Comparison of ENCODE assay signal across 8 cellular contexts in the genomic region with DNA sequence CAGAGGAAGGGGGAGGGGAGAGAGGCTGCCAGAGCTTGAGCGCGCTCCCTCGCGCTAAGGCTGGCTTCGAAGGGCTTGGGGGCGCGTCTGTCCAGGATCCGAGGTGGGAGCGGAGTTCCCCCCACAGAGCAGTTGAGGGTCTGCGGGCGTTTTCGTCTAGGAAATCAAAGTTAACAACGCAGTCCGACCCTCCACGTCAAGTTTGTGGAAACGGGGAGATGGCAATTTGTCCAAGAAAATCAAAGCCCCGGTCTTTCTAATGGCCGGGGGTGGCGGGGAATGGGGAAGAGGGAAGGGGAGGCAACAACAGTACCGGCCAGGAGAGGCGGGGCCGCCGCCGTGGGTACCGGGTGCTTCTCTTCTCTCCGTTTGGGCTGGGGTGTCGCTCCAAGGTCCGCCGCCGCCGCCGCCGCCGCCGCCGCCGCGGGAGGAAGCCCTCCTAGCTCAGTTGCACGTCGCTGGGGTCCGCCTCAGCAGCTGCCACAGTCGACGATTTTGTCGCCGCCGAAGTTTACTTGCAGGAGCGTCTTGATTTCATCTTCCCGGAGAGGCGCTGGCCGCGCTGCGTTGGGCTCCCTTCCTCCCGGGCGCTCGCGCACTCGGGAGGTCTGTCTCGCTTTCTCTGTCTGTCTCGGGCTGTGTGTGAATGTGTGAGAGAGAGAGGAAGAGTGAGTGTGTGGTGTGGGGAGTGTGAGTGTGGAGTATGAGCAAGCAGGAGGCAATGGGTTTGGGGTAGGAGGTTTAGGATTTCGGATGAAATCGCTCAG. TPM values are rescaled to one million over a fixed set of nuclear protein-coding genes. Genes with fewer than 3 reads are reported as not detected.
DNase-seq lines count a peak whose midpoint lies in the region; TF ChIP-seq lines count a peak whose summit lies in the region.

No MANE protein-coding gene starts in this region.

- no peak for TF ChIP-seq CTCF in nephron progenitor cell (IDR thresholded peaks at IDR 0.05)

- no peaks in the 10 kb centered on the region for H3K9me3 ChIP-seq in CD4-positive, alpha-beta memory T cell (ENCODE audit: control insufficient read depth in 1 of 2, low read length in 2 of 2)
- no peaks in the 10 kb centered on the region for H3K9me3 ChIP-seq in effector memory CD4-positive, alpha-beta T cell (ENCODE audit: control insufficient read depth, low read length)

- no peaks in the 10 kb centered on the region for H3K36me3 Mint-ChIP-seq in CD4-positive, alpha-beta memory T cell
- H3K36me3 Mint-ChIP-seq in nephron progenitor cell (ENCODE audit: low read depth), result peaks cover 25% of the 10 kb centered on the region

- peak overlapping the region; percentile 31 to 83 (median 80) for H3K4me3 Mint-ChIP-seq in CD4-positive, alpha-beta memory T cell
- peak overlapping the region; percentile 97 for H3K4me3 Mint-ChIP-seq in nephron progenitor cell

- peaks cover 5 to 20% (median 13%) of the 10 kb centered on the region in 4 donors for H3K4me1 Mint-ChIP-seq in CD4-positive, alpha-beta memory T cell
- H3K4me1 Mint-ChIP-seq in nephron progenitor cell, result peaks cover 69% of the 10 kb centered on the region

- H3K36me3 ChIP-seq in CD4-positive, alpha-beta memory T cell (ENCODE audit: insufficient read depth, low read length), result no peaks in the 10 kb centered on the region
- H3K36me3 ChIP-seq in effector memory CD4-positive, alpha-beta T cell (ENCODE audit: control insufficient read depth, insufficient read depth, low read length), result no peaks in the 10 kb centered on the region

- H3K9me3 Mint-ChIP-seq in CD4-positive, alpha-beta memory T cell, result peaks cover 0 to 5% (median 0%) of the 10 kb centered on the region in 8 donors
- peaks cover 24% of the 10 kb centered on the region for H3K9me3 Mint-ChIP-seq in nephron progenitor cell

- no peak for DNase-seq in CD4-positive, alpha-beta memory T cell
- DNase-seq in Jurkat, Clone E6-1 (ENCODE audit: low read depth, low spot score), result no peak
- DNase-seq in effector memory CD4-positive, alpha-beta T cell, result no peak
- peak; percentile 65 for DNase-seq in nephron progenitor cell
- DNase-seq in occipital lobe (lab: John Stamatoyannopoulos, UW), result no peak
- DNase-seq in A172 (ENCODE audit: low spot score), result no peak
- no peak for DNase-seq in SIG-M5 treated with dmso at 0.1 percent for 504 hours (lab: John Stamatoyannopoulos, UW; ENCODE audit: unreplicated experiment)
- DNase-seq in DMS79 (lab: John Stamatoyannopoulos, UW), result no peak

- CTCF ChIA-PET in CD4-positive, alpha-beta memory T cell (lab: Charles Lee; ENCODE audit: partially characterized antibody), result no interaction called here

- POLR2A ChIA-PET in CD4-positive, alpha-beta memory T cell (lab: Charles Lee; ENCODE audit: partially characterized antibody), result no interaction called here

- H3K27ac Mint-ChIP-seq in CD4-positive, alpha-beta memory T cell, result peak overlapping the region in 1 of 7 donors; percentile 48
- peak overlapping the region; percentile 68 for H3K27ac Mint-ChIP-seq in nephron progenitor cell

- intact Hi-C loops in CD4-positive, alpha-beta memory T cell (cut with micrococcal nuclease), result no loop called here

- peaks cover 24 to 36% of the 10 kb centered on the region in 2 donors for H3K27me3 Mint-ChIP-seq in CD4-positive, alpha-beta memory T cell
- H3K27me3 Mint-ChIP-seq in nephron progenitor cell (ENCODE audit: low read depth, poor library complexity), result peaks cover 25% of the 10 kb centered on the region

- H3K27ac ChIP-seq in CD4-positive, alpha-beta memory T cell (ENCODE audit: low read depth, low read length), result no peak overlapping the region
- no peak overlapping the region for H3K27ac ChIP-seq in effector memory CD4-positive, alpha-beta T cell (ENCODE audit: insufficient read depth, low read length, poor library complexity, severe bottlenecking)

- H3K4me3 ChIP-seq in CD4-positive, alpha-beta memory T cell (ENCODE audit: low read length in 2 of 2), result peak overlapping the region in 1 of 2 donors; percentile 23
- peak overlapping the region; percentile 44 for H3K4me3 ChIP-seq in Jurkat, Clone E6-1 (ENCODE audit: low read length)
- peak overlapping the region; percentile 29 for H3K4me3 ChIP-seq in effector memory CD4-positive, alpha-beta T cell (ENCODE audit: insufficient read depth, low read depth, low read length, poor library complexity, severe bottlenecking)

- no peaks in the 10 kb centered on the region for H3K4me1 ChIP-seq in CD4-positive, alpha-beta memory T cell (ENCODE audit: insufficient read depth, low read length)
- peaks cover 3% of the 10 kb centered on the region for H3K4me1 ChIP-seq in effector memory CD4-positive, alpha-beta T cell (ENCODE audit: control insufficient read depth, insufficient read depth, low read length, poor library complexity, severe bottlenecking)

- H3K27me3 ChIP-seq in CD4-positive, alpha-beta memory T cell (ENCODE audit: insufficient read depth, low read length), result no peaks in the 10 kb centered on the region
- H3K27me3 ChIP-seq in effector memory CD4-positive, alpha-beta T cell (replicated peaks; ENCODE audit: control insufficient read depth, insufficient read depth, low read length, poor library complexity, severe bottlenecking), result peaks cover 10% of the 10 kb centered on the region

RNA-seq across cellular contexts. Expression of a gene that starts 0.6 kb away (rescaled TPM):
- total RNA-seq in CD4-positive, alpha-beta memory T cell, result not detected
- polyA plus RNA-seq in CD4-positive, alpha-beta memory T cell, result not detected
- polyA plus RNA-seq in Jurkat, Clone E6-1 (2012; ENCODE audit: insufficient read depth, insufficient read length), result 4.5 TPM
- total RNA-seq in occipital lobe, result 25.7 TPM
- total RNA-seq in A172 (2014; rRNA removed; shearing (Covaris generic)), result not detected in 2 replicates

Comparison
In these comparisons a context has a peak if more than half of its experiments do, and no peak if none do; other contexts are left out.
1. RNA of a gene that starts 0.6 kb away (total RNA-seq): 25.7 TPM in occipital lobe (single experiment); not detected in CD4-positive, alpha-beta memory T cell and not detected in A172; every median in the first group is over 10 times any median in the second.